Comparison of ENCODE assay signal across 12 cellular contexts in genomic region chr9:90175865-90176264, GRCh38.
"Had no signal": no experiment of that assay in that cellular context is flagged by ENCODE, and none has a peak within 500 bp of the region (broad histone marks: within the 10 kb centered on the region; RNA-seq: fewer than 3 reads in every experiment).

No MANE protein-coding gene starts in this region.

- DNase-seq: KBM-7, MV-4-11, NCI-H1048, NCI-H1436 treated with DMSO at 0.1 percent for 48 hours, NCI-H187, NCI-H2081 treated with DMSO at 0.1 percent for 48 hours, NCI-H2171, NCI-H226, NCI-H446, NCI-H524 treated with DMSO at 0.1 percent for 48 hours, SK-N-SH, SW 1271 had no signal
